In genomic region chr18:55997156-55997561, GRCh38 we compare ENCODE assay signal across 12 cellular contexts.
A peak's percentile ranks its signal among the peaks of the same experiment; 100 is the strongest.
DNase-seq lines count a peak whose midpoint lies in the region; ATAC-seq, FAIRE-seq and TF ChIP-seq lines count a peak whose summit lies in the region.
"Had no signal": no experiment of that assay in that cellular context is flagged by ENCODE, and none has a peak within 500 bp of the region (broad histone marks: within the 10 kb centered on the region; RNA-seq: fewer than 3 reads in every experiment).

No MANE protein-coding gene starts in this region.

- BruUV-seq in OCI-LY7 (replicated peaks; lab: Mats Ljungman, UMichigan) = no TSS peak

- H3K9me3 Mint-ChIP-seq in astrocyte (ENCODE audit: unreplicated experiment) = no peaks in the 10 kb centered on the region
- no peaks in the 10 kb centered on the region for H3K9me3 Mint-ChIP-seq in activated T-helper 2 cell treated with anti-CD3 and anti-CD28 coated beads, Interferon-gamma antibody, Interleukin-2, Interleukin-4, amounts not matched to agents 10 μg/mL and 5 μg/mL and 100 μg/mL, durations not matched to agents 14 hours and 24 hours and 36 hours
- H3K9me3 Mint-ChIP-seq: stimulated activated naive CD8-positive, alpha-beta T cell treated with anti-CD3 and anti-CD28 coated beads, Interleukin-15, amount 100 ng/mL, for 72 hours had no signal

- H2AFZ ChIP-seq in astrocyte (ENCODE audit: low read depth, low read length) (no peak overlapping the region), OCI-LY7 (ENCODE audit: low read length) (no peak overlapping the region)

- no peak overlapping the region for H3K9ac ChIP-seq in astrocyte (ENCODE audit: low read length)

- H3K4me3 Mint-ChIP-seq in astrocyte (ENCODE audit: unreplicated experiment) = no peak overlapping the region
- no peak overlapping the region for H3K4me3 Mint-ChIP-seq in activated T-helper 2 cell treated with anti-CD3 and anti-CD28 coated beads, Interferon-gamma antibody, Interleukin-2, Interleukin-4, amounts not matched to agents 10 μg/mL and 5 μg/mL and 100 μg/mL, durations not matched to agents 14 hours and 24 hours and 36 hours (ENCODE audit: low read depth)
- H3K4me3 Mint-ChIP-seq: stimulated activated naive CD8-positive, alpha-beta T cell treated with anti-CD3 and anti-CD28 coated beads, Interleukin-15, amount 100 ng/mL, for 72 hours had no signal

- ATAC-seq in HG02588 (IDR thresholded peaks at IDR 0.05; ENCODE audit: unreplicated experiment) = peak; percentile 40
- ATAC-seq in HG02970 (IDR thresholded peaks at IDR 0.05; ENCODE audit: low FRiP score, unreplicated experiment) = no peak
- ATAC-seq: stimulated activated naive CD8-positive, alpha-beta T cell treated with anti-CD3 and anti-CD28 coated beads, Interleukin-15, amount 100 ng/mL, for 72 hours had no signal

- DNase-seq in AG04449 (ENCODE audit: low read depth, low spot score) (no peak), astrocyte (ENCODE audit: low read depth) (no peak), kidney epithelial cell (ENCODE audit: low read depth) (no peak), OCI-LY7 (ENCODE audit: low spot score) (no peak), cortex of kidney (lab: John Stamatoyannopoulos, UW) (no peak)
- no peak for DNase-seq in activated T-helper 2 cell treated with anti-CD3 and anti-CD28 coated beads, Interferon-gamma antibody, Interleukin-2, Interleukin-4, amounts not matched to agents 10 μg/mL and 5 μg/mL and 100 μg/mL, durations not matched to agents 14 hours and 24 hours and 36 hours (ENCODE audit: low spot score)
- DNase-seq: activated naive CD4-positive, alpha-beta T cell; right lobe of liver; stimulated activated naive CD8-positive, alpha-beta T cell treated with anti-CD3 and anti-CD28 coated beads, Interleukin-15, amount 100 ng/mL, for 72 hours; T-helper 9 cell had no signal

- no peaks in the 10 kb centered on the region for H3K27me3 ChIP-seq in astrocyte (ENCODE audit: insufficient read depth, low read length)
- H3K27me3 ChIP-seq in kidney epithelial cell (ENCODE audit: control insufficient read depth, insufficient read depth, low read length) = no peaks in the 10 kb centered on the region
- H3K27me3 ChIP-seq: right lobe of liver had no signal

- H4K20me1 ChIP-seq in astrocyte (ENCODE audit: insufficient read depth, low read length) (no peaks in the 10 kb centered on the region), OCI-LY7 (ENCODE audit: insufficient read depth, low read length) (no peaks in the 10 kb centered on the region)

- H3K4me2 ChIP-seq in astrocyte (ENCODE audit: low read length) (peak overlapping the region; percentile 84), OCI-LY7 (ENCODE audit: low read length) (no peak overlapping the region)

- peaks cover 11% of the 10 kb centered on the region for H3K4me1 ChIP-seq in astrocyte (ENCODE audit: insufficient read depth, low read length)
- H3K4me1 ChIP-seq in OCI-LY7 (ENCODE audit: insufficient read depth, low read length, poor library complexity, severe bottlenecking) = no peaks in the 10 kb centered on the region
- H3K4me1 ChIP-seq: right lobe of liver had no signal

- H3K36me3 ChIP-seq in astrocyte (ENCODE audit: insufficient read depth, low read length) (no peaks in the 10 kb centered on the region), kidney epithelial cell (ENCODE audit: control insufficient read depth, insufficient read depth, low read length) (no peaks in the 10 kb centered on the region), OCI-LY7 (ENCODE audit: insufficient read depth, low read length) (no peaks in the 10 kb centered on the region)
- H3K36me3 ChIP-seq: right lobe of liver had no signal

- CTCF ChIA-PET in AG04449 (lab: Yijun Ruan, JAX) (interaction anchor here (0.7 to 1.9 kb wide), 5 partner anchors 12 to 178 kb away, joined by 3 to 6 read pairs (median 4); no protein-coding TSS in a partner anchor), OCI-LY7 (lab: Charles Lee; ENCODE audit: unreplicated experiment) (no interaction called here)

- H3K27me3 Mint-ChIP-seq in astrocyte (ENCODE audit: low read depth, unreplicated experiment) = no peaks in the 10 kb centered on the region
- H3K27me3 Mint-ChIP-seq in activated T-helper 2 cell treated with anti-CD3 and anti-CD28 coated beads, Interferon-gamma antibody, Interleukin-2, Interleukin-4, amounts not matched to agents 10 μg/mL and 5 μg/mL and 100 μg/mL, durations not matched to agents 14 hours and 24 hours and 36 hours (ENCODE audit: low read depth) = no peaks in the 10 kb centered on the region
- H3K27me3 Mint-ChIP-seq: stimulated activated naive CD8-positive, alpha-beta T cell treated with anti-CD3 and anti-CD28 coated beads, Interleukin-15, amount 100 ng/mL, for 72 hours had no signal

- peak overlapping the region; percentile 3 for H3K27ac Mint-ChIP-seq in astrocyte (ENCODE audit: unreplicated experiment)
- no peak overlapping the region for H3K27ac Mint-ChIP-seq in activated T-helper 2 cell treated with anti-CD3 and anti-CD28 coated beads, Interferon-gamma antibody, Interleukin-2, Interleukin-4, amounts not matched to agents 10 μg/mL and 5 μg/mL and 100 μg/mL, durations not matched to agents 14 hours and 24 hours and 36 hours

- H3K27ac ChIP-seq in astrocyte (ENCODE audit: low read depth, low read length) (no peak overlapping the region), OCI-LY7 (ENCODE audit: low read depth, low read length, poor library complexity, severe bottlenecking) (no peak overlapping the region)
- H3K27ac ChIP-seq: right lobe of liver had no signal

- POLR2A ChIA-PET in AG04449 (lab: Yijun Ruan, JAX) = no interaction called here
- POLR2A ChIA-PET in OCI-LY7 (lab: Charles Lee) = no interaction called here

- H3K9me3 ChIP-seq in astrocyte (ENCODE audit: insufficient read depth, low read depth, low read length) (no peaks in the 10 kb centered on the region), OCI-LY7 (ENCODE audit: low read length) (no peaks in the 10 kb centered on the region)
- H3K9me3 ChIP-seq: right lobe of liver had no signal

- peak overlapping the region; percentile 4; the same call in 1 of the 2 replicates for H3K4me3 ChIP-seq in AG04449 (ENCODE audit: low read depth, low read length)
- no peak overlapping the region for H3K4me3 ChIP-seq in astrocyte (ENCODE audit: insufficient read depth, low read depth, low read length)
- H3K4me3 ChIP-seq in kidney epithelial cell (ENCODE audit: low read depth, low read length) = no peak overlapping the region
- no peak overlapping the region for H3K4me3 ChIP-seq in OCI-LY7 (ENCODE audit: low read depth, low read length, poor library complexity, severe bottlenecking)
- H3K4me3 ChIP-seq: right lobe of liver had no signal

- no peaks in the 10 kb centered on the region for H3K9me2 ChIP-seq in OCI-LY7 (ENCODE audit: insufficient read depth, low read length)

- H3K79me2 ChIP-seq in astrocyte (ENCODE audit: insufficient read depth, low read length) = no peaks in the 10 kb centered on the region
- H3K79me2 ChIP-seq in OCI-LY7 (ENCODE audit: insufficient read depth, low read depth, low read length) = no peaks in the 10 kb centered on the region

- intact Hi-C loops in activated T-helper 2 cell treated with anti-CD3 and anti-CD28 coated beads, Interferon-gamma antibody, Interleukin-2, Interleukin-4, amounts not matched to agents 10 μg/mL and 5 μg/mL and 100 μg/mL, durations not matched to agents 14 hours and 24 hours and 36 hours (cut with micrococcal nuclease) = no loop called here
- intact Hi-C loops in OCI-LY7 (cut with micrococcal nuclease; ENCODE audit: unreplicated experiment) = no loop called here

- no peaks in the 10 kb centered on the region for H3K36me3 Mint-ChIP-seq in astrocyte (ENCODE audit: low read depth, unreplicated experiment)
- no peaks in the 10 kb centered on the region for H3K36me3 Mint-ChIP-seq in activated T-helper 2 cell treated with anti-CD3 and anti-CD28 coated beads, Interferon-gamma antibody, Interleukin-2, Interleukin-4, amounts not matched to agents 10 μg/mL and 5 μg/mL and 100 μg/mL, durations not matched to agents 14 hours and 24 hours and 36 hours (ENCODE audit: low read depth)

- FAIRE-seq in astrocyte (lab: Jason Lieb, UNC) = peak; percentile 26

- no peak for TF ChIP-seq CTCF in AG04449 (IDR thresholded peaks at IDR 0.05; ENCODE audit: insufficient read depth, low read length, missing control alignments)
- no peak for TF ChIP-seq CTCF in astrocyte (IDR thresholded peaks at IDR 0.05; ENCODE audit: insufficient read depth, low read depth, low read length)
- TF ChIP-seq CTCF in kidney epithelial cell (IDR thresholded peaks at IDR 0.05; ENCODE audit: insufficient read depth, low read length, poor library complexity, severe bottlenecking) = peak; percentile 17
- TF ChIP-seq CTCF in OCI-LY7 (conservative IDR thresholded peaks at IDR 0.05; ENCODE audit: low read length) = no peak

- peaks cover 36% of the 10 kb centered on the region for H3K4me1 Mint-ChIP-seq in astrocyte (ENCODE audit: low read depth, unreplicated experiment)
- H3K4me1 Mint-ChIP-seq in activated T-helper 2 cell treated with anti-CD3 and anti-CD28 coated beads, Interferon-gamma antibody, Interleukin-2, Interleukin-4, amounts not matched to agents 10 μg/mL and 5 μg/mL and 100 μg/mL, durations not matched to agents 14 hours and 24 hours and 36 hours (ENCODE audit: low read depth) = peaks cover 4% of the 10 kb centered on the region
- H3K4me1 Mint-ChIP-seq: stimulated activated naive CD8-positive, alpha-beta T cell treated with anti-CD3 and anti-CD28 coated beads, Interleukin-15, amount 100 ng/mL, for 72 hours had no signal
